27 cellular contexts compared by ENCODE assay signal in genomic region chr3:101542952-101543351, GRCh38. TPM values are rescaled to one million over a fixed set of nuclear protein-coding genes. Genes with fewer than 3 reads are reported as not detected.
A peak's percentile ranks its signal among the peaks of the same experiment; 100 is the strongest.
DNase-seq lines count a peak whose midpoint lies in the region; ATAC-seq lines count a peak whose summit lies in the region.
"Had no signal": no experiment of that assay in that cellular context is flagged by ENCODE, and none has a peak within 500 bp of the region (broad histone marks: within the 10 kb centered on the region; RNA-seq: fewer than 3 reads in every experiment).

No MANE protein-coding gene starts in this region.

- peaks cover 30% of the 10 kb centered on the region for H3K4me1 ChIP-seq in CD8-positive, alpha-beta memory T cell (ENCODE audit: insufficient read depth, low read length)
- H3K4me1 ChIP-seq in naive thymus-derived CD4-positive, alpha-beta T cell (ENCODE audit: control insufficient read depth in 2 of 2, insufficient read depth in 2 of 2, low read length in 2 of 2) = peaks cover 20 to 25% of the 10 kb centered on the region in 2 donors
- H3K4me1 ChIP-seq: gastrocnemius medialis, lower lobe of right lung, pancreas, SJCRH30 had no signal

- no peaks in the 10 kb centered on the region for H3K27me3 Mint-ChIP-seq in activated T-cell treated with anti-CD3 and anti-CD28 coated beads, Interleukin-2, amount 50 U/mL, for 4 hours (ENCODE audit: low read depth)
- H3K27me3 Mint-ChIP-seq in CD8-positive, alpha-beta memory T cell = no peaks in the 10 kb centered on the region
- peaks cover 11% of the 10 kb centered on the region for H3K27me3 Mint-ChIP-seq in activated CD8-positive, alpha-beta T cell treated with anti-CD3 and anti-CD28 coated beads, Interleukin-2, amount 10 ng/mL, durations not matched to agents 7 days and 5 days (ENCODE audit: low read depth)
- peaks cover 0 to 8% (median 0%) of the 10 kb centered on the region in 5 donors for H3K27me3 Mint-ChIP-seq in naive thymus-derived CD4-positive, alpha-beta T cell

- no peak overlapping the region for H3K4me3 ChIP-seq in CD8-positive, alpha-beta memory T cell (ENCODE audit: low read length)
- H3K4me3 ChIP-seq in naive thymus-derived CD4-positive, alpha-beta T cell (ENCODE audit: low read length) = no peak overlapping the region
- H3K4me3 ChIP-seq: gastrocnemius medialis, lower lobe of right lung, mucosa of descending colon, pancreas, SJCRH30, skin epidermis had no signal

- peak; percentile 46 to 54 for ATAC-seq in activated T-cell treated with anti-CD3 and anti-CD28 coated beads, Interleukin-2, amount 50 U/mL, for 4 hours
- peak; percentile 44 for ATAC-seq in activated CD8-positive, alpha-beta T cell treated with anti-CD3 and anti-CD28 coated beads, Interleukin-2, amount 10 ng/mL, durations not matched to agents 7 days and 5 days
- ATAC-seq in naive thymus-derived CD4-positive, alpha-beta T cell = peak; percentile 68
- ATAC-seq: gastrocnemius medialis, lower lobe of right lung, mucosa of descending colon, pancreas had no signal

- H3K4me3 Mint-ChIP-seq in activated T-cell treated with anti-CD3 and anti-CD28 coated beads, Interleukin-2, amount 50 U/mL, for 4 hours = no peak overlapping the region
- peak overlapping the region in 6 of 7 donors; percentile 61 to 82 (median 63) for H3K4me3 Mint-ChIP-seq in CD8-positive, alpha-beta memory T cell
- peak overlapping the region; percentile 16 for H3K4me3 Mint-ChIP-seq in activated CD8-positive, alpha-beta T cell treated with anti-CD3 and anti-CD28 coated beads, Interleukin-2, amount 10 ng/mL, durations not matched to agents 7 days and 5 days
- peak overlapping the region in 9 of 10 donors; percentile 47 to 85 (median 61) for H3K4me3 Mint-ChIP-seq in naive thymus-derived CD4-positive, alpha-beta T cell
- H3K4me3 Mint-ChIP-seq: IgD-negative memory B cell, type B pancreatic cell had no signal

- H3K36me3 ChIP-seq in CD8-positive, alpha-beta memory T cell (ENCODE audit: insufficient read depth, low read length) = no peaks in the 10 kb centered on the region
- H3K36me3 ChIP-seq in naive thymus-derived CD4-positive, alpha-beta T cell (ENCODE audit: control insufficient read depth in 2 of 3, insufficient read depth in 3 of 3, low read length in 3 of 3) = no peaks in the 10 kb centered on the region
- H3K36me3 ChIP-seq: gastrocnemius medialis, lower lobe of right lung, pancreas, SJCRH30 had no signal

- peak overlapping the region; percentile 68 to 96 (median 88) for H3K27ac Mint-ChIP-seq in CD8-positive, alpha-beta memory T cell
- H3K27ac Mint-ChIP-seq in activated CD8-positive, alpha-beta T cell treated with anti-CD3 and anti-CD28 coated beads, Interleukin-2, amount 10 ng/mL, durations not matched to agents 7 days and 5 days = peak overlapping the region; percentile 85
- peak overlapping the region; percentile 77 to 95 (median 89) for H3K27ac Mint-ChIP-seq in naive thymus-derived CD4-positive, alpha-beta T cell
- H3K27ac Mint-ChIP-seq: IgD-negative memory B cell, type B pancreatic cell had no signal

- H3K4me1 Mint-ChIP-seq in activated T-cell treated with anti-CD3 and anti-CD28 coated beads, Interleukin-2, amount 50 U/mL, for 4 hours (ENCODE audit: low read depth) = peaks cover 27% of the 10 kb centered on the region
- H3K4me1 Mint-ChIP-seq in CD8-positive, alpha-beta memory T cell = peaks cover 25 to 30% (median 29%) of the 10 kb centered on the region in 3 donors
- peaks cover 26% of the 10 kb centered on the region for H3K4me1 Mint-ChIP-seq in activated CD8-positive, alpha-beta T cell treated with anti-CD3 and anti-CD28 coated beads, Interleukin-2, amount 10 ng/mL, durations not matched to agents 7 days and 5 days (ENCODE audit: low read depth)
- peaks cover 17 to 37% (median 31%) of the 10 kb centered on the region in 7 donors for H3K4me1 Mint-ChIP-seq in naive thymus-derived CD4-positive, alpha-beta T cell

- H3K27me3 ChIP-seq in CD8-positive, alpha-beta memory T cell (ENCODE audit: insufficient read depth, low read length, poor library complexity, severe bottlenecking) = no peaks in the 10 kb centered on the region
- H3K27me3 ChIP-seq in naive thymus-derived CD4-positive, alpha-beta T cell (ENCODE audit: control insufficient read depth in 2 of 2, insufficient read depth in 2 of 2, low read length in 2 of 2) = no peaks in the 10 kb centered on the region
- H3K27me3 ChIP-seq: gastrocnemius medialis, pancreas, SJCRH30 had no signal

- peaks cover 5% of the 10 kb centered on the region for H3K9me3 Mint-ChIP-seq in activated T-cell treated with anti-CD3 and anti-CD28 coated beads, Interleukin-2, amount 50 U/mL, for 4 hours
- peaks cover 0 to 3% (median 0%) of the 10 kb centered on the region in 5 donors for H3K9me3 Mint-ChIP-seq in CD8-positive, alpha-beta memory T cell
- H3K9me3 Mint-ChIP-seq in activated CD8-positive, alpha-beta T cell treated with anti-CD3 and anti-CD28 coated beads, Interleukin-2, amount 10 ng/mL, durations not matched to agents 7 days and 5 days (ENCODE audit: insufficient read depth) = peaks cover 3% of the 10 kb centered on the region
- peaks cover 0 to 14% (median 5%) of the 10 kb centered on the region in 11 donors for H3K9me3 Mint-ChIP-seq in naive thymus-derived CD4-positive, alpha-beta T cell
- H3K9me3 Mint-ChIP-seq: type B pancreatic cell had no signal

- H3K9me3 ChIP-seq in CD8-positive, alpha-beta memory T cell (ENCODE audit: low read length) = no peaks in the 10 kb centered on the region
- no peaks in the 10 kb centered on the region for H3K9me3 ChIP-seq in naive thymus-derived CD4-positive, alpha-beta T cell (ENCODE audit: control insufficient read depth in 2 of 3, low read length in 3 of 3)
- H3K9me3 ChIP-seq: gastrocnemius medialis, lower lobe of right lung, mucosa of descending colon, pancreas, SJCRH30 had no signal

- no peaks in the 10 kb centered on the region for H3K36me3 Mint-ChIP-seq in activated T-cell treated with anti-CD3 and anti-CD28 coated beads, Interleukin-2, amount 50 U/mL, for 4 hours (ENCODE audit: insufficient read depth)
- H3K36me3 Mint-ChIP-seq in CD8-positive, alpha-beta memory T cell = peaks cover 0 to 6% (median 2%) of the 10 kb centered on the region in 3 donors
- peaks cover 11% of the 10 kb centered on the region for H3K36me3 Mint-ChIP-seq in activated CD8-positive, alpha-beta T cell treated with anti-CD3 and anti-CD28 coated beads, Interleukin-2, amount 10 ng/mL, durations not matched to agents 7 days and 5 days (ENCODE audit: low read depth)
- H3K36me3 Mint-ChIP-seq in naive thymus-derived CD4-positive, alpha-beta T cell = peaks cover 0 to 8% (median 0%) of the 10 kb centered on the region in 5 donors
- H3K36me3 Mint-ChIP-seq: IgD-negative memory B cell, type B pancreatic cell had no signal

- intact Hi-C loops in naive thymus-derived CD4-positive, alpha-beta T cell (cut with micrococcal nuclease) = loop anchor here (1.0 to 5.0 kb wide), 4 partner anchors 22 to 121 kb away; no protein-coding TSS in a partner anchor

- POLR2A ChIA-PET in CD8-positive, alpha-beta memory T cell (lab: Charles Lee) = interaction anchor here (1.2 kb wide), 1 partner anchor 24 kb away, joined by 4 read pairs; no protein-coding TSS in a partner anchor
- POLR2A ChIA-PET in activated CD8-positive, alpha-beta T cell treated with anti-CD3 and anti-CD28 coated beads, Interleukin-2, amount 10 ng/mL, durations not matched to agents 7 days and 5 days (lab: Charles Lee) = interaction anchor here (0.6 to 3.6 kb wide), 7 partner anchors 12 to 84 kb away, joined by 3 to 17 read pairs (median 7); partner anchors contain the start of genes PCNP and TRMT10C
- POLR2A ChIA-PET in naive thymus-derived CD4-positive, alpha-beta T cell (lab: Charles Lee) = interaction anchor here (0.8 to 4.7 kb wide), 12 partner anchors 8 to 1283 kb away, joined by 3 to 29 read pairs (median 6); partner anchors contain the start of genes PCNP, SENP7, TBC1D23 and TRMT10C

- CTCF ChIA-PET in CD8-positive, alpha-beta memory T cell (lab: Charles Lee) = interaction anchor here (0.6 to 2.0 kb wide), 4 partner anchors 12 to 112 kb away, joined by 3 to 9 read pairs (median 6); no protein-coding TSS in a partner anchor
- CTCF ChIA-PET in activated CD8-positive, alpha-beta T cell treated with anti-CD3 and anti-CD28 coated beads, Interleukin-2, amount 10 ng/mL, durations not matched to agents 7 days and 5 days (lab: Charles Lee) = interaction anchor here (0.8 to 4.7 kb wide), 6 partner anchors 12 to 31 kb away, joined by 3 to 31 read pairs (median 5); partner anchors contain the start of genes PCNP and SENP7
- CTCF ChIA-PET in naive thymus-derived CD4-positive, alpha-beta T cell (lab: Charles Lee) = interaction anchor here (0.7 to 2.5 kb wide), 5 partner anchors 8 to 160 kb away, joined by 3 to 10 read pairs (median 6); no protein-coding TSS in a partner anchor

- no peak for DNase-seq in activated T-cell treated with anti-CD3 and anti-CD28 coated beads, Interleukin-2, amount 50 U/mL, for 4 hours
- DNase-seq in activated T-cell treated with anti-CD3 and anti-CD28 coated beads, Interleukin-2, amount 50 U/mL, for 1 hour = no peak
- DNase-seq in CD8-positive, alpha-beta memory T cell = peak in 2 of 5 donors; percentile 17 to 23
- DNase-seq in activated CD8-positive, alpha-beta T cell treated with anti-CD3 and anti-CD28 coated beads, Interleukin-2, amount 10 ng/mL, durations not matched to agents 7 days and 5 days = no peak
- peak in 5 of 9 donors; percentile 24 to 63 (median 45) for DNase-seq in naive thymus-derived CD4-positive, alpha-beta T cell
- DNase-seq in HCEC 1CT (no peak), SHP77 treated with DMSO at 0.1 percent for 48 hours (lab: John Stamatoyannopoulos, UW) (no peak)
- no peak for DNase-seq in stimulated activated naive CD4-positive, alpha-beta T cell treated with Interleukin-2 at 50 U/mL for 16 hours (lab: John Stamatoyannopoulos, UW)
- DNase-seq: ACHN; activated CD4-positive, alpha-beta T cell treated with anti-CD3 and anti-CD28 coated beads for 1 hour; activated CD8-positive, alpha-beta memory T cell treated with anti-CD3 and anti-CD28 coated beads, Interleukin-2, amount 50 U/mL, for 4 hours; caudate nucleus; dermis blood vessel endothelial cell; DMS79 treated with DMSO at 0.1 percent for 48 hours; gastrocnemius medialis; H7; lower lobe of right lung; mucosa of descending colon; NCI-H2029; NCI-H2227 treated with DMSO at 0.1 percent for 48 hours; NCI-H774; pancreas; retina; SJCRH30 had no signal

- H3K27ac ChIP-seq in CD8-positive, alpha-beta memory T cell (ENCODE audit: low read depth, low read length) = no peak overlapping the region
- peak overlapping the region; percentile 5 for H3K27ac ChIP-seq in naive thymus-derived CD4-positive, alpha-beta T cell (ENCODE audit: low read depth, low read length)
- H3K27ac ChIP-seq: gastrocnemius medialis, lower lobe of right lung, pancreas, SJCRH30 had no signal

RNA-seq across cellular contexts. Expression of gene TRMT10C, which starts 18.7 kb away (rescaled TPM):
- 10 to 100 TPM; 66.3 to 72.2 (median 71.6) TPM for total RNA-seq in activated T-cell treated with anti-CD3 and anti-CD28 coated beads, Interleukin-2, amount 50 U/mL, for 4 hours
- 10 to 100 TPM; 57.4 to 59.3 TPM for total RNA-seq in CD8-positive, alpha-beta memory T cell
- polyA plus RNA-seq in CD8-positive, alpha-beta memory T cell = 37.3 TPM
- total RNA-seq in activated CD8-positive, alpha-beta T cell treated with anti-CD3 and anti-CD28 coated beads, Interleukin-2, amount 10 ng/mL, durations not matched to agents 7 days and 5 days = 10 to 100 TPM; 25.0 to 26.8 TPM
- 10 to 100 TPM; 24.1 to 32.7 (median 27.1) TPM for total RNA-seq in naive thymus-derived CD4-positive, alpha-beta T cell
- 10 to 100 TPM; 27.6 to 37.3 TPM for polyA plus RNA-seq in naive thymus-derived CD4-positive, alpha-beta T cell

RNA-seq across cellular contexts. Expression of gene SENP7, which starts 29.9 kb away (rescaled TPM):
- 1 to 10 TPM; 3.0 to 4.6 (median 4.0) TPM for total RNA-seq in activated T-cell treated with anti-CD3 and anti-CD28 coated beads, Interleukin-2, amount 50 U/mL, for 4 hours
- total RNA-seq in CD8-positive, alpha-beta memory T cell = 10 to 100 TPM; 11.1 to 13.2 TPM
- 8.3 TPM for polyA plus RNA-seq in CD8-positive, alpha-beta memory T cell
- 10 to 100 TPM; 20.6 to 20.9 TPM for total RNA-seq in activated CD8-positive, alpha-beta T cell treated with anti-CD3 and anti-CD28 coated beads, Interleukin-2, amount 10 ng/mL, durations not matched to agents 7 days and 5 days
- 10 to 100 TPM; 28.8 to 79.0 (median 49.5) TPM for total RNA-seq in naive thymus-derived CD4-positive, alpha-beta T cell
- 10 to 100 TPM; 14.0 TPM for polyA plus RNA-seq in naive thymus-derived CD4-positive, alpha-beta T cell

RNA-seq across cellular contexts. Expression of gene PCNP, which starts 31.0 kb away (rescaled TPM):
- total RNA-seq in activated T-cell treated with anti-CD3 and anti-CD28 coated beads, Interleukin-2, amount 50 U/mL, for 4 hours = 100 to 1,000 TPM; 186 to 195 (median 191) TPM
- 100 to 1,000 TPM; 205 to 216 TPM for total RNA-seq in CD8-positive, alpha-beta memory T cell
- 124 TPM for polyA plus RNA-seq in CD8-positive, alpha-beta memory T cell
- 100 to 1,000 TPM; 180 to 181 TPM for total RNA-seq in activated CD8-positive, alpha-beta T cell treated with anti-CD3 and anti-CD28 coated beads, Interleukin-2, amount 10 ng/mL, durations not matched to agents 7 days and 5 days
- 100 to 1,000 TPM; 129 to 172 (median 160) TPM for total RNA-seq in naive thymus-derived CD4-positive, alpha-beta T cell
- 100 to 1,000 TPM in 1 of 2 donors, 10 to 100 TPM in 1; 78.2 to 138 TPM for polyA plus RNA-seq in naive thymus-derived CD4-positive, alpha-beta T cell

Comparison
In these comparisons a context has a peak if more than half of its experiments do, and no peak if none do; other contexts are left out.
1. DNase-seq: peak in naive thymus-derived CD4-positive, alpha-beta T cell (5 of 9); none in activated T-cell treated with anti-CD3 and anti-CD28 coated beads, Interleukin-2, amount 50 U/mL, for 4 hours (single experiment), activated T-cell treated with anti-CD3 and anti-CD28 coated beads, Interleukin-2, amount 50 U/mL, for 1 hour (single experiment), activated CD8-positive, alpha-beta T cell treated with anti-CD3 and anti-CD28 coated beads, Interleukin-2, amount 10 ng/mL, durations not matched to agents 7 days and 5 days (single experiment), HCEC 1CT (single experiment), stimulated activated naive CD4-positive, alpha-beta T cell treated with Interleukin-2 at 50 U/mL for 16 hours (single experiment) and SHP77 treated with DMSO at 0.1 percent for 48 hours (single experiment).
2. Peak in every context shown above with its lines, with median percentiles within 50 percentile points of each other: ATAC-seq and H3K27ac Mint-ChIP-seq.